Comparison of ENCODE assay signal across 9 cellular contexts in the genomic region with DNA sequence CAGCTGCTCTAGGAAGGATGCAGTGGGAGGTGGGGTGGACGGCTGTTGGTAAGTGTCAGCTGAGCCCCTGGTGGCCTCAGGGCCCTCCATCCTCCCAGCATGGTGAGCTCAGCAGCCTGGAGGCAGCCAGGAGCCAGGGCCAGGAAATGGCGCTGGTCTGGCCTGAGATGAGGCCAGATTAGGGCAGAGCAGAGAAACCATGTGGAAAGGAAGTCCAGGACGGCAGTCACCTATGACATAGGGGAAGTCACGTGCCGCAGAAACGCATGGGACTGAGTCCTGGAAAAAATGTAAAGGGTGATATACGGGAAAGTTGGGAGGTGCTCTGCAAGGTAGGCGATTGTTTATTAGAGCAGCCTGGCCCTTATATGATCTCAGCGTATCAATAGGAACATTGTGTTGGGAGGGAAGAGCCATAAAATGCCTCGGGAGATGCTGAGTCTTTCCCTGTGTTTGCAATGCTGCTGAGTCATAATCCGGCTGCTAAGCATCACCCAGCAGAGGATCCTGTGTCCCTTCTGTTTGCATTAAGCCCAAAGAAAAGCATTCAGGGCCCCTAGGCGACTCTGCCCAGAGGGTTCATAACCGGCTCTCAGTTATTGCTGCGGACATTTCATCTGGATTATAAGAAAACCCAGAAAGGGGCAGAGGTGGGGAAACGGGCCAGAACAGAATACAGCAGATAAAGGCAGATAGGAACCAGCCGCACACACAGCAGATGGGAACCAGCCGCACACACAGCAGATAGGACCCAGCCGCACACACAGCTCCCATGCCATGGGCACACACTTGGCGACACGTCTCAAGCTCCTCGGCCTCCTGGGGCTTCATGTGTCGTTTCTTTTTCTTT. TPM values are rescaled to one million over a fixed set of nuclear protein-coding genes. Genes with fewer than 3 reads are reported as not detected.
DNase-seq lines count a peak whose midpoint lies in the region; ATAC-seq, FAIRE-seq and TF ChIP-seq lines count a peak whose summit lies in the region.
"Had no signal": no experiment of that assay in that cellular context is flagged by ENCODE, and none has a peak within 500 bp of the region (broad histone marks: within the 10 kb centered on the region; RNA-seq: fewer than 3 reads in every experiment).

No MANE protein-coding gene starts in this region.

- no peaks in the 10 kb centered on the region for H3K9me3 Mint-ChIP-seq in immature natural killer cell
- H3K9me3 Mint-ChIP-seq: activated naive CD4-positive, alpha-beta T cell treated with anti-CD3 and anti-CD28 coated beads, Interleukin-2, amount 50 U/mL, for 24 hours had no signal

- peak overlapping the region; percentile 81 for H4K91ac ChIP-seq in IMR-90 (ENCODE audit: insufficient read depth, low read depth, low read length)

- H3K36me3 Mint-ChIP-seq in immature natural killer cell, result peaks cover 0 to 3% (median 0%) of the 10 kb centered on the region in 3 donors
- H3K36me3 Mint-ChIP-seq: activated naive CD4-positive, alpha-beta T cell treated with anti-CD3 and anti-CD28 coated beads, Interleukin-2, amount 50 U/mL, for 24 hours had no signal

- no peak overlapping the region for H3K4me3 Mint-ChIP-seq in immature natural killer cell
- H3K4me3 Mint-ChIP-seq: activated naive CD4-positive, alpha-beta T cell treated with anti-CD3 and anti-CD28 coated beads, Interleukin-2, amount 50 U/mL, for 24 hours had no signal

- peak overlapping the region; percentile 84 for H2BK5ac ChIP-seq in IMR-90 (ENCODE audit: low read depth, low read length, poor library complexity, severe bottlenecking)

- H3K9ac ChIP-seq in IMR-90 (ENCODE audit: low read depth, low read length), result no peak overlapping the region

- H3K4me1 ChIP-seq in IMR-90 (ENCODE audit: control insufficient read depth, insufficient read depth, low read length), result peaks cover 11% of the 10 kb centered on the region
- H3K4me1 ChIP-seq in effector memory CD4-positive, alpha-beta T cell (ENCODE audit: control insufficient read depth, insufficient read depth, low read length, poor library complexity, severe bottlenecking), result no peaks in the 10 kb centered on the region

- POLR2A ChIA-PET in IMR-90 (lab: Charles Lee; ENCODE audit: unreplicated experiment), result no interaction called here

- peaks cover 39 to 46% of the 10 kb centered on the region in 2 donors for H3K4me1 Mint-ChIP-seq in immature natural killer cell

- peaks cover 2 to 7% (median 5%) of the 10 kb centered on the region in 3 donors for H3K27me3 Mint-ChIP-seq in immature natural killer cell (ENCODE audit: low read depth in 3 of 3)
- H3K27me3 Mint-ChIP-seq: activated naive CD4-positive, alpha-beta T cell treated with anti-CD3 and anti-CD28 coated beads, Interleukin-2, amount 50 U/mL, for 24 hours had no signal

- FAIRE-seq in urothelium cell line (lab: Jason Lieb, UNC), result peak; percentile 91

- H4K5ac ChIP-seq in IMR-90 (ENCODE audit: low read depth, low read length), result peak overlapping the region; percentile 57

- no peak; the same call in 1 of the 2 replicates for TF ChIP-seq RAD21 in IMR-90 (IDR thresholded peaks at IDR 0.05; ENCODE audit: low read length)

- H3K36me3 ChIP-seq in IMR-90 (ENCODE audit: control insufficient read depth, insufficient read depth, low read length), result peaks cover 6% of the 10 kb centered on the region; the same call in 1 of the 2 replicates
- H3K36me3 ChIP-seq in effector memory CD4-positive, alpha-beta T cell (ENCODE audit: control insufficient read depth, insufficient read depth, low read length), result no peaks in the 10 kb centered on the region

- in situ Hi-C loops in IMR-90 (cut with MboI; ENCODE audit: low sequenced_read_pairs) (no loop called here), astrocyte of the spinal cord (cut with HindIII; ENCODE audit: low sequenced_read_pairs) (no loop called here)

- ATAC-seq in IMR-90 (ENCODE audit: low read depth) (peak; percentile 96), GM18861 (IDR thresholded peaks at IDR 0.05; ENCODE audit: unreplicated experiment) (no peak), GM18870 (IDR thresholded peaks at IDR 0.05; ENCODE audit: unreplicated experiment) (no peak)

- peak overlapping the region; percentile 31; the same call in 1 of the 2 replicates for H3K23ac ChIP-seq in IMR-90 (ENCODE audit: low read depth, low read length)

- H3K18ac ChIP-seq in IMR-90 (ENCODE audit: low read depth, low read length), result peak overlapping the region; percentile 71

- no TSS peak for BruUV-seq in IMR-90 (replicated peaks; lab: Mats Ljungman, UMichigan)

- no peaks in the 10 kb centered on the region for H4K20me1 ChIP-seq in IMR-90 (ENCODE audit: insufficient read depth, low read length)

- TF ChIP-seq CTCF in AG09319 (IDR thresholded peaks at IDR 0.05; ENCODE audit: low read depth, low read length) (no peak), IMR-90 (conservative IDR thresholded peaks at IDR 0.05; ENCODE audit: low read depth, low read length) (no peak), astrocyte of the spinal cord (IDR thresholded peaks at IDR 0.05; ENCODE audit: low read depth, low read length) (no peak)

- peak overlapping the region; percentile 87 for H3K27ac ChIP-seq in IMR-90 (ENCODE audit: insufficient read depth, low read length)
- no peak overlapping the region for H3K27ac ChIP-seq in effector memory CD4-positive, alpha-beta T cell (ENCODE audit: insufficient read depth, low read length, poor library complexity, severe bottlenecking)

- H3K79me1 ChIP-seq in IMR-90 (ENCODE audit: low read depth in 1 of 2, low read length in 2 of 2), result no peaks in the 10 kb centered on the region

- WGBS in IMR-90 (ENCODE audit: extremely low coverage in 2 of 2, insufficient read length in 1 of 2), 2 experiments, result 63% methylated on average over 20 of the region's 22 CpGs; no CpG with 5 or more reads in 1 of the 2 experiments

- CTCF ChIA-PET in IMR-90 (lab: Yijun Ruan, JAX), result no interaction called here

- TF ChIP-seq POLR2A in IMR-90 (IDR thresholded peaks at IDR 0.05; ENCODE audit: low read depth, low read length), result no peak

- peaks cover 5% of the 10 kb centered on the region; the same call in 1 of the 2 replicates for H3K9me1 ChIP-seq in IMR-90 (ENCODE audit: insufficient read depth, low read length)

- peak overlapping the region; percentile 59 for H3K14ac ChIP-seq in IMR-90 (replicated peaks; ENCODE audit: low read depth, low read length)

- H2AFZ ChIP-seq in IMR-90 (replicated peaks; ENCODE audit: low read length, poor library complexity), result peak overlapping the region; percentile 91

- no peak overlapping the region; the same call in 1 of the 2 replicates for H3K56ac ChIP-seq in IMR-90 (ENCODE audit: extremely low read depth, insufficient read depth, low read length)

- H2BK20ac ChIP-seq in IMR-90 (ENCODE audit: low read depth, low read length), result peak overlapping the region; percentile 86

- peak overlapping the region; percentile 9 to 77 (median 59) for H3K27ac Mint-ChIP-seq in immature natural killer cell
- H3K27ac Mint-ChIP-seq: activated naive CD4-positive, alpha-beta T cell treated with anti-CD3 and anti-CD28 coated beads, Interleukin-2, amount 50 U/mL, for 24 hours had no signal

- H3K9me3 ChIP-seq in IMR-90 (ENCODE audit: control insufficient read depth, insufficient read depth, low read length), result no peaks in the 10 kb centered on the region
- no peaks in the 10 kb centered on the region for H3K9me3 ChIP-seq in effector memory CD4-positive, alpha-beta T cell (ENCODE audit: control insufficient read depth, low read length)

- dilution Hi-C loops in IMR-90 (cut with HindIII; ENCODE audit: low sequenced_read_pairs, unreplicated experiment), result no loop called here

- H2BK120ac ChIP-seq in IMR-90 (ENCODE audit: low read depth, low read length), result peak overlapping the region; percentile 94

- 0 out of 2 replicates have a peak overlapping the region, but pooled peaks have one; percentile 0 for H3K4me2 ChIP-seq in IMR-90 (ENCODE audit: low read depth, low read length)

- no peaks in the 10 kb centered on the region for H3K27me3 ChIP-seq in IMR-90 (ENCODE audit: control insufficient read depth, insufficient read depth, low read length)
- H3K27me3 ChIP-seq in effector memory CD4-positive, alpha-beta T cell (replicated peaks; ENCODE audit: control insufficient read depth, insufficient read depth, low read length, poor library complexity, severe bottlenecking), result no peaks in the 10 kb centered on the region

- peak overlapping the region; percentile 40; the same call in 1 of the 2 replicates for H2AK5ac ChIP-seq in IMR-90 (ENCODE audit: low read depth, low read length)

- peak overlapping the region; percentile 65 for H2AK9ac ChIP-seq in IMR-90 (replicated peaks; ENCODE audit: low read depth, low read length, poor library complexity)

- H3K4me3 ChIP-seq in IMR-90 (ENCODE audit: insufficient read depth, low read depth, low read length) (no peak overlapping the region), astrocyte of the spinal cord (ENCODE audit: low read depth, low read length) (no peak overlapping the region)
- H3K4me3 ChIP-seq in effector memory CD4-positive, alpha-beta T cell (ENCODE audit: insufficient read depth, low read depth, low read length, poor library complexity, severe bottlenecking), result no peak overlapping the region

- DNase-seq in AG09319 (ENCODE audit: extremely low read depth, low read depth), result peak; percentile 37
- peak; percentile 89 for DNase-seq in IMR-90
- DNase-seq in astrocyte of the spinal cord (ENCODE audit: low read depth, low spot score), result peak; percentile 79
- no peak for DNase-seq in immature natural killer cell
- DNase-seq in urothelium cell line (ENCODE audit: low spot score), result peak; percentile 80
- no peak for DNase-seq in effector memory CD4-positive, alpha-beta T cell

- H2BK15ac ChIP-seq in IMR-90 (ENCODE audit: low read depth, low read length), result peak overlapping the region; percentile 53; the same call in 2 of the 3 replicates

- intact Hi-C loops in IMR-90 (cut with micrococcal nuclease), result no loop called here

- peak overlapping the region; percentile 39 to 88 for H4K8ac ChIP-seq in IMR-90 (ENCODE audit: low read depth in 2 of 2, low read length in 2 of 2)

- peak overlapping the region; percentile 88 for H3K4ac ChIP-seq in IMR-90 (ENCODE audit: low read depth, low read length)

TF ChIP-seq in IMR-90, 13 proteins besides CTCF, POLR2A, EP300 and RAD21 (continues in another document):
- no peak for TF ChIP-seq MAZ (IDR thresholded peaks at IDR 0.05; ENCODE audit: borderline replicate concordance, low read depth, low read length)
- TF ChIP-seq NFE2L2 (IDR thresholded peaks at IDR 0.05; ENCODE audit: low read depth, low read length), result peak; percentile 91
- TF ChIP-seq FOS (IDR thresholded peaks at IDR 0.05; ENCODE audit: low read depth, low read length), result peak; percentile 48
- TF ChIP-seq BHLHE40 (IDR thresholded peaks at IDR 0.05; ENCODE audit: low read depth, low read length), result no peak
- no peak for TF ChIP-seq RCOR1 (IDR thresholded peaks at IDR 0.05; ENCODE audit: insufficient replicate concordance, low read length)
- no peak for TF ChIP-seq CHD1 (IDR thresholded peaks at IDR 0.05; ENCODE audit: low read depth, low read length)
- TF ChIP-seq RFX5 (IDR thresholded peaks at IDR 0.05; ENCODE audit: low read depth, low read length), result no peak

RNA-seq across cellular contexts. Expression of a gene that starts 30.3 kb away (rescaled TPM):
- under 0.01 TPM in 2 replicates for total RNA-seq in IMR-90 (2012; rRNA removed)
- polyA plus RNA-seq in IMR-90 (2012; rRNA removed), result 0.03 and 0.07 TPM in 2 replicates
- polyA plus RNA-seq in IMR-90 (2012; cell fraction: cytosol; rRNA removed), result 0.04 and 0.51 TPM in 2 replicates
- polyA plus RNA-seq in IMR-90 (2012; cell fraction: nucleus; rRNA removed; ENCODE audit: low replicate concordance), result 0.13 and 0.33 TPM in 2 replicates
- 1 to 10 TPM; 5.8 to 8.9 (median 7.8) TPM for polyA plus RNA-seq in immature natural killer cell

Comparison
In these comparisons a context has a peak if more than half of its experiments do, and no peak if none do; other contexts are left out.
1. DNase-seq: peak in AG09319 (single experiment), IMR-90 (single experiment), astrocyte of the spinal cord (single experiment) and urothelium cell line (single experiment); none in immature natural killer cell (0 of 3) and effector memory CD4-positive, alpha-beta T cell (0 of 3).